21 cellular contexts compared by ENCODE assay signal in genomic region chr2:190333395-190333794, GRCh38.
"Had no signal": no experiment of that assay in that cellular context is flagged by ENCODE, and none has a peak within 500 bp of the region (broad histone marks: within the 10 kb centered on the region; RNA-seq: fewer than 3 reads in every experiment).

No MANE protein-coding gene starts in this region.

- H3K4me1 ChIP-seq: breast epithelium, testis had no signal

- H3K36me3 ChIP-seq: breast epithelium, esophagus muscularis mucosa, upper lobe of left lung had no signal

- H3K27ac ChIP-seq: breast epithelium, esophagus muscularis mucosa, testis had no signal

- H3K9me3 ChIP-seq: breast epithelium, esophagus muscularis mucosa, testis, upper lobe of left lung had no signal

- H3K27me3 ChIP-seq: breast epithelium, esophagus muscularis mucosa, testis, upper lobe of left lung had no signal

- ATAC-seq: activated CD4-positive, CD25-positive, alpha-beta regulatory T cell treated with anti-CD3 and anti-CD28 coated beads, Interleukin-2, amount 50 U/mL, for 24 hours; activated naive CD8-positive, alpha-beta T cell treated with anti-CD3 and anti-CD28 coated beads, Interleukin-2, amount 50 U/mL, for 24 hours; left cardiac atrium had no signal

- H3K4me3 ChIP-seq: breast epithelium, esophagus muscularis mucosa, lung, testis, upper lobe of left lung had no signal

- DNase-seq: activated CD4-positive, alpha-beta T cell treated with anti-CD3 and anti-CD28 coated beads, Interleukin-2, amount 10 ng/mL, durations not matched to agents 7 days and 5 days; activated CD8-positive, alpha-beta memory T cell treated with anti-CD3 and anti-CD28 coated beads, Interleukin-2, amount 50 U/mL, for 48 hours; activated effector memory CD4-positive, alpha-beta T cell treated with Interleukin-2 at 50 U/mL for 16 hours; activated naive CD4-positive, alpha-beta T cell treated with anti-CD3 and anti-CD28 coated beads, Interleukin-2, amount 10 ng/mL, durations not matched to agents 7 days and 5 days; activated naive CD8-positive, alpha-beta T cell treated with anti-CD3 and anti-CD28 coated beads, Interleukin-2, amount 50 U/mL, for 24 hours; activated T-cell treated with anti-CD3 and anti-CD28 coated beads, Interleukin-2, amount 50 U/mL, for 48 hours; anterior cingulate cortex; cortex of kidney; effector CD4-positive, alpha-beta T cell; left cardiac atrium; nucleus accumbens; stimulated activated CD4-positive, alpha-beta T cell treated with anti-CD3 and anti-CD28 coated beads, Interleukin-15, amount 100 ng/mL, for 24 hours; stimulated activated CD4-positive, alpha-beta T cell treated with anti-CD3 and anti-CD28 coated beads, Interleukin-2, amount 100 ng/mL, for 48 hours; T-helper 1 cell; T-helper 9 cell; testis; upper lobe of left lung had no signal
